12 cellular contexts compared by ENCODE assay signal in the genomic region with DNA sequence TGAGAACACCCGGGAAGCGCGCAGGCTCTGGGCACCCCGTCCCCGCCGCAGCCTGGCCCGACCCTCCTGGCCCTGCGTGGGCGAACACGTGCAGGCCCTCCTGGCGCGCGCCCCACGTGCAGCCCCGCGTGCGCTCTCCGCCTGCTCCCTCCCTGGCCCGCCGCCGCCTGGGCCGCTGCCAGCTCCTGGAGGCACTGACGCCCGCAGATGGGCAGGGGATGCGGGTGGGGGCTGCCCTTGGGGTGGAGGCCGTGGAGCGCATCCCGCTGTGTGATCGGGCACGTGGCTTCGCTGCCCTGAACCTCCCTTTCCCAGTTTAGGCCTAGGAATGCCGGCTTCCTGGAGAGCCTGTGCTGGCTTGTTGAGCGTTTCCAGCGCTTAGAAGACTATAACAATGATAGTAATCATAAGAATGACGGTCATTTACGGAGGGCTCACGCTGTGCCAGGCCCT.
DNase-seq lines count a peak whose midpoint lies in the region; ATAC-seq lines count a peak whose summit lies in the region.
"Had no signal": no experiment of that assay in that cellular context is flagged by ENCODE, and none has a peak within 500 bp of the region (broad histone marks: within the 10 kb centered on the region; RNA-seq: fewer than 3 reads in every experiment).

No MANE protein-coding gene starts in this region.

- DNase-seq in NCI-H69 (lab: John Stamatoyannopoulos, UW) (peak; percentile 88), cerebellar cortex (ENCODE audit: low spot score) (peak; percentile 13), left kidney (ENCODE audit: low read depth, low spot score) (peak; percentile 72)
- no peak for DNase-seq in stimulated activated CD4-positive, alpha-beta T cell treated with anti-CD3 and anti-CD28 coated beads, Interleukin-4, amount 100 ng/mL, for 4 hours
- DNase-seq: activated CD4-positive, CD25-positive, alpha-beta regulatory T cell treated with anti-CD3 and anti-CD28 coated beads, Interleukin-2, amount 50 U/mL, for 72 hours; CD4-positive, alpha-beta memory T cell; NCI-H1436 treated with DMSO at 0.1 percent for 48 hours had no signal

- peak overlapping the region; percentile 15 to 40 for H3K4me3 ChIP-seq in stomach smooth muscle (ENCODE audit: low read length in 2 of 2)

- H3K9me3 ChIP-seq in stomach smooth muscle (ENCODE audit: control insufficient read depth in 2 of 2, low read length in 2 of 2): no peaks in the 10 kb centered on the region

- H3K4me1 ChIP-seq in stomach smooth muscle (ENCODE audit: control insufficient read depth, insufficient read depth, low read length): peaks cover 34% of the 10 kb centered on the region

- no peaks in the 10 kb centered on the region for H3K36me3 ChIP-seq in stomach smooth muscle (ENCODE audit: control insufficient read depth in 2 of 2, insufficient read depth in 2 of 2, low read length in 2 of 2)

- ATAC-seq in GM19455 (IDR thresholded peaks at IDR 0.05; ENCODE audit: unreplicated experiment) (no peak), HG03095 (IDR thresholded peaks at IDR 0.05; ENCODE audit: unreplicated experiment) (no peak)
- ATAC-seq: HepG2; stimulated activated effector memory CD8-positive, alpha-beta T cell treated with anti-CD3 and anti-CD28 coated beads, Interleukin-12 subunit alpha, Interleukin-12 subunit beta, amount 100 ng/mL, for 72 hours had no signal

- H3K27me3 ChIP-seq in stomach smooth muscle (ENCODE audit: control insufficient read depth in 1 of 2, insufficient read depth in 2 of 2, low read length in 2 of 2): peaks cover 0 to 2% of the 10 kb centered on the region in 2 donors

- peak overlapping the region; percentile 47 to 65 for H3K9ac ChIP-seq in stomach smooth muscle (ENCODE audit: low read length in 2 of 2)

- peak overlapping the region; percentile 76 for H3K27ac ChIP-seq in stomach smooth muscle (ENCODE audit: low read length)

Comparison
In these comparisons a context has a peak if more than half of its experiments do, and no peak if none do; other contexts are left out.
1. DNase-seq: peak in NCI-H69 (single experiment), cerebellar cortex (single experiment) and left kidney (single experiment); none in stimulated activated CD4-positive, alpha-beta T cell treated with anti-CD3 and anti-CD28 coated beads, Interleukin-4, amount 100 ng/mL, for 4 hours (0 of 2).